In the genomic region with DNA sequence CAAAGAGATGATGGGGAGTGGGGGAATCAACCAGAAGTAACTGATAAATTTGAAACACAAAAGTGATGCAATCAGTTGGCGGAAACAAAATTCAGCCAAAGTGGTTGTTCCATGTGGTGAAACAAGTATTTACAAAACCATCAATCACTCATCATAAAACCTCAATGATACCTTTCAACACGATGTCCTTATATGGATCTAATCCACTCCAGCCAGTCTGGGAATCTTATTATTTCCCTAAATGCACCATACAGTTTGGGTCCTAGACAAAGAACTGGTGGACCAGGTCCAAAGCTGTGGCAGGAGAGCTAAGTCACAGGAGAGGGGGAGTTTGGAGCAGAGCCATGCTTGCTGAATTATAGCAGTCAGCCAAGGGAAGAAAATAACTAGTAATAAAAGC, we compare ENCODE assay signal across 15 cellular contexts.
DNase-seq lines count a peak whose midpoint lies in the region; ATAC-seq and TF ChIP-seq lines count a peak whose summit lies in the region.
"Had no signal": no experiment of that assay in that cellular context is flagged by ENCODE, and none has a peak within 500 bp of the region (broad histone marks: within the 10 kb centered on the region; RNA-seq: fewer than 3 reads in every experiment).

No MANE protein-coding gene starts in this region.

- no peak for ATAC-seq in activated naive CD8-positive, alpha-beta T cell treated with anti-CD3 and anti-CD28 coated beads, Interleukin-2, amount 50 U/mL, for 24 hours
- no peak for ATAC-seq in HG02798 (IDR thresholded peaks at IDR 0.05; ENCODE audit: poor library complexity, unreplicated experiment)
- ATAC-seq: HCT116, left cardiac atrium had no signal

- H3K4me1 Mint-ChIP-seq in activated naive CD8-positive, alpha-beta T cell treated with anti-CD3 and anti-CD28 coated beads, Interleukin-2, amount 50 U/mL, for 24 hours: no peaks in the 10 kb centered on the region

- H3K27ac Mint-ChIP-seq in activated naive CD8-positive, alpha-beta T cell treated with anti-CD3 and anti-CD28 coated beads, Interleukin-2, amount 50 U/mL, for 24 hours: no peak overlapping the region
- H3K27ac Mint-ChIP-seq: activated T-helper 1 cell treated with anti-CD3 and anti-CD28 coated beads, Interleukin-12 subunit alpha, Interleukin-12 subunit beta, Interleukin-2, Interleukin-4 antibody, amounts not matched to agents 30 ng/mL and 10 ng/mL and 1 ng/mL, durations not matched to agents 14 hours and 24 hours and 36 hours; stimulated activated naive CD8-positive, alpha-beta T cell treated with anti-CD3 and anti-CD28 coated beads, Interleukin-15, Interleukin-2, amounts not matched to agents 100 ng/mL and 50 ng/mL, for 24 hours had no signal

- H3K27me3 Mint-ChIP-seq in activated naive CD8-positive, alpha-beta T cell treated with anti-CD3 and anti-CD28 coated beads, Interleukin-2, amount 50 U/mL, for 24 hours: no peaks in the 10 kb centered on the region
- H3K27me3 Mint-ChIP-seq: stimulated activated naive CD8-positive, alpha-beta T cell treated with anti-CD3 and anti-CD28 coated beads, Interleukin-15, Interleukin-2, amounts not matched to agents 100 ng/mL and 50 ng/mL, for 24 hours had no signal

- no peak overlapping the region for H3K4me3 ChIP-seq in fibroblast of pulmonary artery (replicated peaks; ENCODE audit: low read depth, low read length)
- H3K4me3 ChIP-seq: SJSA1 had no signal

- H3K9me3 Mint-ChIP-seq in activated naive CD8-positive, alpha-beta T cell treated with anti-CD3 and anti-CD28 coated beads, Interleukin-2, amount 50 U/mL, for 24 hours: no peaks in the 10 kb centered on the region
- H3K9me3 Mint-ChIP-seq: activated T-helper 1 cell treated with anti-CD3 and anti-CD28 coated beads, Interleukin-12 subunit alpha, Interleukin-12 subunit beta, Interleukin-2, Interleukin-4 antibody, amounts not matched to agents 30 ng/mL and 10 ng/mL and 1 ng/mL, durations not matched to agents 14 hours and 24 hours and 36 hours had no signal

- no peak for TF ChIP-seq CTCF in fibroblast of pulmonary artery (IDR thresholded peaks at IDR 0.05; ENCODE audit: low read length, missing control alignments)

- no peak overlapping the region for H3K4me3 Mint-ChIP-seq in activated naive CD8-positive, alpha-beta T cell treated with anti-CD3 and anti-CD28 coated beads, Interleukin-2, amount 50 U/mL, for 24 hours
- H3K4me3 Mint-ChIP-seq: activated T-helper 1 cell treated with anti-CD3 and anti-CD28 coated beads, Interleukin-12 subunit alpha, Interleukin-12 subunit beta, Interleukin-2, Interleukin-4 antibody, amounts not matched to agents 30 ng/mL and 10 ng/mL and 1 ng/mL, durations not matched to agents 14 hours and 24 hours and 36 hours; stimulated activated naive CD8-positive, alpha-beta T cell treated with anti-CD3 and anti-CD28 coated beads, Interleukin-15, Interleukin-2, amounts not matched to agents 100 ng/mL and 50 ng/mL, for 24 hours had no signal

- H3K36me3 Mint-ChIP-seq in activated naive CD8-positive, alpha-beta T cell treated with anti-CD3 and anti-CD28 coated beads, Interleukin-2, amount 50 U/mL, for 24 hours (ENCODE audit: low read depth): no peaks in the 10 kb centered on the region

- DNase-seq in A172 (ENCODE audit: low spot score) (peak; percentile 4), HuH-7 (ENCODE audit: low spot score) (peak; percentile 1), NCI-H446 (lab: John Stamatoyannopoulos, UW) (peak; percentile 99), fibroblast of pulmonary artery (ENCODE audit: low read depth) (peak; percentile 65), DMS114 treated with DMSO at 0.1 percent for 48 hours (lab: John Stamatoyannopoulos, UW; ENCODE audit: unreplicated experiment) (no peak), SIG-M5 treated with dmso at 0.1 percent for 504 hours (lab: John Stamatoyannopoulos, UW; ENCODE audit: unreplicated experiment) (no peak)
- no peak for DNase-seq in activated naive CD8-positive, alpha-beta T cell treated with anti-CD3 and anti-CD28 coated beads, Interleukin-2, amount 50 U/mL, for 24 hours
- DNase-seq: activated CD4-positive, CD25-positive, alpha-beta regulatory T cell treated with anti-CD3 and anti-CD28 coated beads, Interleukin-2, amount 50 U/mL, for 72 hours; central memory CD4-positive, alpha-beta T cell; left cardiac atrium had no signal

Comparison
In these comparisons a context has a peak if more than half of its experiments do, and no peak if none do; other contexts are left out.
1. DNase-seq: peak in A172 (single experiment), HuH-7 (single experiment), NCI-H446 (2 of 2) and fibroblast of pulmonary artery (single experiment); none in activated naive CD8-positive, alpha-beta T cell treated with anti-CD3 and anti-CD28 coated beads, Interleukin-2, amount 50 U/mL, for 24 hours (single experiment), DMS114 treated with DMSO at 0.1 percent for 48 hours (single experiment) and SIG-M5 treated with dmso at 0.1 percent for 504 hours (single experiment).